In genomic region chr10:102284531-102284930, GRCh38 we compare ENCODE assay signal across 1 cellular context.
TF ChIP-seq lines count a peak whose summit lies in the region.

No MANE protein-coding gene starts in this region.

TF ChIP-seq in K562, 482 proteins besides CTCF, POLR2A, EP300 and RAD21:
- TF ChIP-seq C11orf30 (IDR thresholded peaks at IDR 0.05; ENCODE audit: low read depth) (peak; percentile 16; the same call in 1 of the 2 replicates), CBFB (CRISPR knock-in tag; IDR thresholded peaks at IDR 0.05) (no peak), ZFPM2 (CRISPR knock-in tag; IDR thresholded peaks at IDR 0.05) (no peak), BHLHE40 (IDR thresholded peaks at IDR 0.05; ENCODE audit: low read length) (no peak), NR2C2 (CRISPR knock-in tag; IDR thresholded peaks at IDR 0.05) (no peak), NR2C2 (tag; IDR thresholded peaks at IDR 0.05) (no peak)
- TF ChIP-seq, protein P1, sequence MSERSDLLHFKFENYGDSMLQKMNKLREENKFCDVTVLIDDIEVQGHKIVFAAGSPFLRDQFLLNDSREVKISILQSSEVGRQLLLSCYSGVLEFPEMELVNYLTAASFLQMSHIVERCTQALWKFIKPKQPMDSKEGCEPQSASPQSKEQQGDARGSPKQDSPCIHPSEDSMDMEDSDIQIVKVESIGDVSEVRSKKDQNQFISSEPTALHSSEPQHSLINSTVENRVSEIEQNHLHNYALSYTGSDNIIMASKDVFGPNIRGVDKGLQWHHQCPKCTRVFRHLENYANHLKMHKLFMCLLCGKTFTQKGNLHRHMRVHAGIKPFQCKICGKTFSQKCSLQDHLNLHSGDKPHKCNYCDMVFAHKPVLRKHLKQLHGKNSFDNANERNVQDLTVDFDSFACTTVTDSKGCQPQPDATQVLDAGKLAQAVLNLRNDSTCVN (CRISPR knock-in tag; IDR thresholded peaks at IDR 0.05): no peak
